In genomic region chr3:27728195-27729087, GRCh38 we compare ENCODE assay signal across 8 cellular contexts. TPM values are rescaled to one million over a fixed set of nuclear protein-coding genes. Genes with fewer than 3 reads are reported as not detected.
DNase-seq lines count a peak whose midpoint lies in the region; ATAC-seq and TF ChIP-seq lines count a peak whose summit lies in the region.

No MANE protein-coding gene starts in this region.

- H3K9me3 ChIP-seq in heart left ventricle: no peaks in the 10 kb centered on the region
- no peaks in the 10 kb centered on the region for H3K9me3 ChIP-seq in right atrium auricular region
- H3K9me3 ChIP-seq in SK-N-MC (ENCODE audit: low read depth, low read length): no peaks in the 10 kb centered on the region
- H3K9me3 ChIP-seq in thoracic aorta: no peaks in the 10 kb centered on the region

- peak in 3 of 12 donors; percentile 13 to 20 (median 18) for TF ChIP-seq CTCF in heart left ventricle (IDR thresholded peaks at IDR 0.05)
- TF ChIP-seq CTCF in right atrium auricular region (IDR thresholded peaks at IDR 0.05): peak in 1 of 2 donors; percentile 18
- TF ChIP-seq CTCF in glutamatergic neuron (IDR thresholded peaks at IDR 0.05; ENCODE audit: partially characterized antibody, unreplicated experiment): peak; percentile 24
- no peak for TF ChIP-seq CTCF in thoracic aorta (IDR thresholded peaks at IDR 0.05)

- peaks cover 46 to 96% (median 80%) of the 10 kb centered on the region in 9 donors for H3K27me3 ChIP-seq in heart left ventricle
- peaks cover 38 to 44% of the 10 kb centered on the region in 2 donors for H3K27me3 ChIP-seq in right atrium auricular region
- H3K27me3 ChIP-seq in thoracic aorta (replicated peaks; ENCODE audit: insufficient read depth): peaks cover 27% of the 10 kb centered on the region

- H3K9me3 Mint-ChIP-seq in glutamatergic neuron (ENCODE audit: unreplicated experiment): peaks cover 20% of the 10 kb centered on the region

- H3K4me1 Mint-ChIP-seq in glutamatergic neuron (ENCODE audit: low read depth, unreplicated experiment): peaks cover 31% of the 10 kb centered on the region

- no peak for TF ChIP-seq POLR2A in heart left ventricle (IDR thresholded peaks at IDR 0.05)

- H3K36me3 ChIP-seq in heart left ventricle (no peaks in the 10 kb centered on the region), right atrium auricular region (no peaks in the 10 kb centered on the region), SK-N-MC (ENCODE audit: insufficient read depth, low read length) (no peaks in the 10 kb centered on the region), thoracic aorta (no peaks in the 10 kb centered on the region)

- ATAC-seq in heart left ventricle (peak in 1 of 4 donors; percentile 31), thoracic aorta (ENCODE audit: insufficient number of reproducible peaks, low FRiP score, low read depth) (no peak), HG02571 (IDR thresholded peaks at IDR 0.05; ENCODE audit: unreplicated experiment) (no peak), HG03469 (IDR thresholded peaks at IDR 0.05; ENCODE audit: unreplicated experiment) (no peak)

- H3K4me1 ChIP-seq in heart left ventricle (peaks cover 0 to 35% (median 16%) of the 10 kb centered on the region in 12 donors), right atrium auricular region (peaks cover 0 to 39% of the 10 kb centered on the region in 2 donors), thoracic aorta (ENCODE audit: control insufficient read depth in 1 of 2, low read depth in 2 of 2) (peaks cover 8 to 33% of the 10 kb centered on the region in 2 donors)

- H3K4me3 Mint-ChIP-seq in glutamatergic neuron (ENCODE audit: unreplicated experiment): peak overlapping the region; percentile 63

- peaks cover 46% of the 10 kb centered on the region for H3K27me3 Mint-ChIP-seq in glutamatergic neuron (ENCODE audit: unreplicated experiment)

- H3K27ac ChIP-seq in heart left ventricle (no peak overlapping the region), right atrium auricular region (no peak overlapping the region), SK-N-MC (no peak overlapping the region), thoracic aorta (peak overlapping the region in 1 of 2 donors; percentile 8)

- intact Hi-C loops in heart left ventricle (cut with DNase I): no loop called here

- 2 to 3% (median 3%) methylated on average over 35 of the region's 35 CpGs for WGBS in heart left ventricle, 4 donors

- no peaks in the 10 kb centered on the region for H3K36me3 Mint-ChIP-seq in glutamatergic neuron (ENCODE audit: unreplicated experiment)

- no peak overlapping the region for H3K27ac Mint-ChIP-seq in glutamatergic neuron (ENCODE audit: unreplicated experiment)

- DNase-seq in heart left ventricle (peak in 1 of 5 donors; percentile 23), right atrium auricular region (ENCODE audit: low spot score) (no peak), SK-N-MC (ENCODE audit: low read depth, low spot score) (no peak), glutamatergic neuron (peak; percentile 70), thoracic aorta (ENCODE audit: low spot score) (no peak), HCEC 1CT (no peak)

- H3K4me3 ChIP-seq in heart left ventricle: peak overlapping the region in 7 of 12 donors; percentile 11 to 35 (median 16)
- peak overlapping the region in 1 of 2 donors; percentile 18 for H3K4me3 ChIP-seq in right atrium auricular region
- peak overlapping the region; percentile 12; the same call in 1 of the 2 replicates for H3K4me3 ChIP-seq in SK-N-MC
- H3K4me3 ChIP-seq in thoracic aorta: peak overlapping the region; percentile 40

- H3K9ac ChIP-seq in SK-N-MC (ENCODE audit: insufficient read length): no peak overlapping the region

RNA-seq across cellular contexts. Expression of gene EOMES, which starts 6.3 kb away (rescaled TPM):
- 1 to 10 TPM in 1 of 9 donors, under 1 TPM in 5, not detected in 3; 0.05 to 2.1 (median 0.27) TPM for total RNA-seq in heart left ventricle
- under 1 TPM; 0.04 TPM for polyA plus RNA-seq in heart left ventricle
- total RNA-seq in right atrium auricular region: under 1 TPM in 1 of 2 donors, not detected in 1; 0.16 TPM
- not detected for total RNA-seq in glutamatergic neuron (ENCODE audit: unreplicated experiment)
- 1 to 10 TPM in 1 of 2 donors, under 1 TPM in 1; 0.63 to 4.6 TPM for total RNA-seq in thoracic aorta
